17 cellular contexts compared by ENCODE assay signal in the genomic region with DNA sequence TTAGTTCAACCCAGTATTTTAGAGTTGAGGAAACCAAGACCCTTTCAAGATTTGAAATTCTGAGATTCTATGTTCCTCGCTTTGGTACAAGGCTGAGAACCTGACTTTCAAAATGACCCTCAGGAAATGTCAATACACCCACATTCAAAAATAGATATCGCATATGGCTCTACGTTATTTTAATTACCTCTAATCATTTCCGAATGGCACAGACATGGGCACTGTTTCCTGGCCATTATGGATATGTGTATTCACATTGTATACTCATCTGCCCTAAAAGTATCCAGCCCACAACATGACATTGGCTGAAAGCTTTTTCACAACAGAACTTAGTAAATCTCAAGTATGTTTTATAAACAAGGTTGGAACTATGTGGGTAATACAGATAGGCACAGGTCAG.
"Had no signal": no experiment of that assay in that cellular context is flagged by ENCODE, and none has a peak within 500 bp of the region (broad histone marks: within the 10 kb centered on the region; RNA-seq: fewer than 3 reads in every experiment).

No MANE protein-coding gene starts in this region.

- H3K4me2 ChIP-seq: hepatocyte had no signal

- H2AFZ ChIP-seq: hepatocyte had no signal

- H3K27ac Mint-ChIP-seq: activated naive CD8-positive, alpha-beta T cell treated with anti-CD3 and anti-CD28 coated beads, Interleukin-2, amount 50 U/mL, for 24 hours; endodermal cell; stimulated activated naive CD8-positive, alpha-beta T cell treated with anti-CD3 and anti-CD28 coated beads, Interleukin-15, amount 100 ng/mL, for 72 hours had no signal

- H3K4me3 Mint-ChIP-seq: activated naive CD8-positive, alpha-beta T cell treated with anti-CD3 and anti-CD28 coated beads, Interleukin-2, amount 50 U/mL, for 24 hours; endodermal cell; stimulated activated naive CD8-positive, alpha-beta T cell treated with anti-CD3 and anti-CD28 coated beads, Interleukin-15, amount 100 ng/mL, for 72 hours had no signal

- FAIRE-seq: kidney had no signal

- H3K27me3 Mint-ChIP-seq: activated naive CD8-positive, alpha-beta T cell treated with anti-CD3 and anti-CD28 coated beads, Interleukin-2, amount 50 U/mL, for 24 hours; stimulated activated naive CD8-positive, alpha-beta T cell treated with anti-CD3 and anti-CD28 coated beads, Interleukin-15, amount 100 ng/mL, for 72 hours had no signal

- H3K27ac ChIP-seq: hepatocyte, psoas muscle, right lobe of liver, thyroid gland had no signal

- H3K4me3 ChIP-seq: dorsolateral prefrontal cortex, hepatocyte, psoas muscle, right lobe of liver, spleen, thyroid gland, vagina had no signal

- ATAC-seq: activated naive CD8-positive, alpha-beta T cell treated with anti-CD3 and anti-CD28 coated beads, Interleukin-2, amount 50 U/mL, for 24 hours; left ventricle myocardium superior; psoas muscle; right lobe of liver; stimulated activated naive CD8-positive, alpha-beta T cell treated with anti-CD3 and anti-CD28 coated beads, Interleukin-15, amount 100 ng/mL, for 72 hours had no signal

- H3K9me3 ChIP-seq: psoas muscle, right lobe of liver, spleen, thyroid gland, vagina had no signal

- H3K36me3 ChIP-seq: right lobe of liver, spleen, thyroid gland, vagina had no signal

- DNase-seq: activated CD4-positive, alpha-beta T cell treated with anti-CD3 and anti-CD28 coated beads, Interleukin-2, amount 50 U/mL, for 1 hour; activated naive CD4-positive, alpha-beta T cell; activated naive CD8-positive, alpha-beta T cell treated with anti-CD3 and anti-CD28 coated beads, Interleukin-2, amount 50 U/mL, for 24 hours; activated T-cell treated with anti-CD3 and anti-CD28 coated beads for 4 hours; aorta; dorsolateral prefrontal cortex; endodermal cell; kidney; left ventricle myocardium superior; psoas muscle; right lobe of liver; spleen; stimulated activated naive CD8-positive, alpha-beta T cell treated with anti-CD3 and anti-CD28 coated beads, Interleukin-15, amount 100 ng/mL, for 72 hours; thyroid gland had no signal

- H3K27me3 ChIP-seq: dorsolateral prefrontal cortex, hepatocyte, right lobe of liver, spleen, thyroid gland, vagina had no signal

- H3K9me3 Mint-ChIP-seq: activated naive CD8-positive, alpha-beta T cell treated with anti-CD3 and anti-CD28 coated beads, Interleukin-2, amount 50 U/mL, for 24 hours; endodermal cell; neural crest cell; stimulated activated naive CD8-positive, alpha-beta T cell treated with anti-CD3 and anti-CD28 coated beads, Interleukin-15, amount 100 ng/mL, for 72 hours had no signal
